In genomic region chr3:20108869-20109268, GRCh38 we compare ENCODE assay signal across 16 cellular contexts.
"Had no signal": no experiment of that assay in that cellular context is flagged by ENCODE, and none has a peak within 500 bp of the region (broad histone marks: within the 10 kb centered on the region; RNA-seq: fewer than 3 reads in every experiment).

No MANE protein-coding gene starts in this region.

- H3K4me1 ChIP-seq: gastrocnemius medialis, left ventricle myocardium inferior, sigmoid colon had no signal

- H3K4me3 Mint-ChIP-seq: activated naive CD8-positive, alpha-beta T cell treated with anti-CD3 and anti-CD28 coated beads for 36 hours; effector memory CD8-positive, alpha-beta T cell; memory B cell; nephron; stimulated activated naive CD8-positive, alpha-beta T cell treated with anti-CD3 and anti-CD28 coated beads, Interleukin-15, Interleukin-2, amounts not matched to agents 100 ng/mL and 50 ng/mL, for 24 hours; type B pancreatic cell had no signal

- H3K27ac ChIP-seq: gastrocnemius medialis, heart right ventricle, left ventricle myocardium inferior, sigmoid colon, spleen, VCaP had no signal

- H3K9me3 Mint-ChIP-seq: activated naive CD8-positive, alpha-beta T cell treated with anti-CD3 and anti-CD28 coated beads for 36 hours; effector memory CD8-positive, alpha-beta T cell; memory B cell; nephron; stimulated activated naive CD8-positive, alpha-beta T cell treated with anti-CD3 and anti-CD28 coated beads, Interleukin-15, Interleukin-2, amounts not matched to agents 100 ng/mL and 50 ng/mL, for 24 hours; type B pancreatic cell had no signal

- H3K4me1 Mint-ChIP-seq: nephron had no signal

- H3K27me3 ChIP-seq: gastrocnemius medialis, heart right ventricle, sigmoid colon, spleen had no signal

- ATAC-seq: effector memory CD8-positive, alpha-beta T cell; gastrocnemius medialis; heart right ventricle had no signal

- H3K4me3 ChIP-seq: gastrocnemius medialis, heart right ventricle, left ventricle myocardium inferior, sigmoid colon, spleen had no signal

- H3K27ac Mint-ChIP-seq: activated naive CD8-positive, alpha-beta T cell treated with anti-CD3 and anti-CD28 coated beads for 36 hours; memory B cell; nephron; stimulated activated naive CD8-positive, alpha-beta T cell treated with anti-CD3 and anti-CD28 coated beads, Interleukin-15, Interleukin-2, amounts not matched to agents 100 ng/mL and 50 ng/mL, for 24 hours; type B pancreatic cell had no signal

- H3K9me3 ChIP-seq: gastrocnemius medialis, heart right ventricle, left ventricle myocardium inferior, sigmoid colon, spleen had no signal

- H3K27me3 Mint-ChIP-seq: activated naive CD8-positive, alpha-beta T cell treated with anti-CD3 and anti-CD28 coated beads for 36 hours; effector memory CD8-positive, alpha-beta T cell; memory B cell; stimulated activated naive CD8-positive, alpha-beta T cell treated with anti-CD3 and anti-CD28 coated beads, Interleukin-15, Interleukin-2, amounts not matched to agents 100 ng/mL and 50 ng/mL, for 24 hours; type B pancreatic cell had no signal

- DNase-seq: activated CD4-positive, alpha-beta T cell treated with anti-CD3 and anti-CD28 coated beads, Interleukin-2, amount 50 U/mL, for 48 hours; activated CD8-positive, alpha-beta memory T cell treated with anti-CD3 and anti-CD28 coated beads, Interleukin-2, amount 50 U/mL, for 4 hours; activated naive CD8-positive, alpha-beta T cell treated with anti-CD3 and anti-CD28 coated beads for 36 hours; aorta; dermis blood vessel endothelial cell; effector memory CD8-positive, alpha-beta T cell; gastrocnemius medialis; heart right ventricle; left ventricle myocardium inferior; sigmoid colon; spleen had no signal
